In genomic region chr16:11205754-11206459, GRCh38 we compare ENCODE assay signal across 11 cellular contexts. TPM values are rescaled to one million over a fixed set of nuclear protein-coding genes. Genes with fewer than 3 reads are reported as not detected.
DNase-seq lines count a peak whose midpoint lies in the region; ATAC-seq, FAIRE-seq and TF ChIP-seq lines count a peak whose summit lies in the region.
"Had no signal": no experiment of that assay in that cellular context is flagged by ENCODE, and none has a peak within 500 bp of the region (broad histone marks: within the 10 kb centered on the region; RNA-seq: fewer than 3 reads in every experiment).

No MANE protein-coding gene starts in this region.

- TF ChIP-seq RAD21 in A549 (conservative IDR thresholded peaks at IDR 0.05 in 1 of 2, IDR thresholded peaks at IDR 0.05 in 1 of 2), result no peak

- H3K9me3 Mint-ChIP-seq in glutamatergic neuron (ENCODE audit: unreplicated experiment) (peaks cover 6% of the 10 kb centered on the region), mesothelial cell of epicardium (no peaks in the 10 kb centered on the region)

- H3K36me3 Mint-ChIP-seq in glutamatergic neuron (ENCODE audit: unreplicated experiment), result no peaks in the 10 kb centered on the region
- H3K36me3 Mint-ChIP-seq in mesothelial cell of epicardium, result no peaks in the 10 kb centered on the region

- DNase-seq in A549 (ENCODE audit: low read depth in 1 of 2, low spot score in 1 of 2) (no peak), RPMI7951 (ENCODE audit: low read depth) (peak; percentile 67), glutamatergic neuron (peak; percentile 61), mesothelial cell of epicardium (ENCODE audit: low spot score in 2 of 2, unreplicated experiment in 2 of 2) (no peak), dedifferentiated amniotic fluid mesenchymal stem cell (ENCODE audit: extremely low spot score) (no peak), activated gamma-delta T cell (lab: John Stamatoyannopoulos, UW) (no peak)
- DNase-seq in activated effector memory CD4-positive, alpha-beta T cell treated with anti-CD3 and anti-CD28 coated beads, Interleukin-2, amount 50 U/mL, for 16 hours, result no peak
- DNase-seq: DMS79, NCI-H446 treated with DMSO at 0.1 percent for 48 hours had no signal

- TF ChIP-seq EP300 in A549 (IDR thresholded peaks at IDR 0.05), result no peak

- TF ChIP-seq POLR2A in A549 (IDR thresholded peaks at IDR 0.05; ENCODE audit: low read length) (no peak), GM18505 (IDR thresholded peaks at IDR 0.05; ENCODE audit: borderline replicate concordance, extremely low read depth, insufficient read depth, insufficient read length) (peak; percentile 42)

- peaks cover 30% of the 10 kb centered on the region for H3K4me1 Mint-ChIP-seq in glutamatergic neuron (ENCODE audit: low read depth, unreplicated experiment)
- H3K4me1 Mint-ChIP-seq in mesothelial cell of epicardium, result peaks cover 23% of the 10 kb centered on the region

- 47% methylated on average over 6 of the region's 11 CpGs for WGBS in A549 (ENCODE audit: missing lambda C conversion rate)

- H3K4me3 ChIP-seq in A549, result no peak overlapping the region
- H3K4me3 ChIP-seq: thoracic aorta had no signal

- POLR2A ChIA-PET in A549 (lab: Yijun Ruan, JAX), result interaction anchor here (0.6 kb wide), 1 partner anchor 8 kb away, joined by 5 read pairs; no protein-coding TSS in a partner anchor

- H3K4me3 Mint-ChIP-seq in glutamatergic neuron (ENCODE audit: unreplicated experiment), result no peak overlapping the region
- H3K4me3 Mint-ChIP-seq in mesothelial cell of epicardium, result no peak overlapping the region

- H3K4me1 ChIP-seq in A549, result peaks cover 15% of the 10 kb centered on the region

- no peak overlapping the region for H3K27ac ChIP-seq in A549
- H3K27ac ChIP-seq: thoracic aorta had no signal

- TF ChIP-seq CTCF in A549 (IDR thresholded peaks at IDR 0.05), result no peak
- no peak for TF ChIP-seq CTCF in glutamatergic neuron (IDR thresholded peaks at IDR 0.05; ENCODE audit: partially characterized antibody, unreplicated experiment)
- no peak for TF ChIP-seq CTCF in mesothelial cell of epicardium (IDR thresholded peaks at IDR 0.05; ENCODE audit: unreplicated experiment)

- H3K27ac Mint-ChIP-seq in glutamatergic neuron (ENCODE audit: unreplicated experiment) (no peak overlapping the region), mesothelial cell of epicardium (no peak overlapping the region)

- no peak for FAIRE-seq in A549 (lab: Jason Lieb, UNC)

- CTCF ChIA-PET in A549 (lab: Yijun Ruan, JAX), result interaction anchor here (0.7 to 1.7 kb wide), 8 partner anchors 12 to 242 kb away, joined by 3 to 8 read pairs (median 4); no protein-coding TSS in a partner anchor

- H3K9me3 ChIP-seq in A549, result peaks cover 11% of the 10 kb centered on the region
- H3K9me3 ChIP-seq: thoracic aorta had no signal

- H3K4me2 ChIP-seq in A549, result no peak overlapping the region

- H3K27me3 Mint-ChIP-seq in glutamatergic neuron (ENCODE audit: unreplicated experiment), result peaks cover 9% of the 10 kb centered on the region
- H3K27me3 Mint-ChIP-seq in mesothelial cell of epicardium (ENCODE audit: low read depth), result no peaks in the 10 kb centered on the region

- peak; percentile 30 to 42; a peak in 4 of 6 replicates for ATAC-seq in A549
- ATAC-seq in GM18505 (IDR thresholded peaks at IDR 0.05; ENCODE audit: unreplicated experiment), result no peak

TF ChIP-seq in A549, 52 proteins besides CTCF, POLR2A, EP300 and RAD21:
- TF ChIP-seq HOXA7 (CRISPR knock-in tag; IDR thresholded peaks at IDR 0.05), result no peak
- TF ChIP-seq BCL3 (IDR thresholded peaks at IDR 0.05), result no peak
- no peak for TF ChIP-seq TP53 (CRISPR knock-in tag; IDR thresholded peaks at IDR 0.05)
- TF ChIP-seq, protein P1, sequence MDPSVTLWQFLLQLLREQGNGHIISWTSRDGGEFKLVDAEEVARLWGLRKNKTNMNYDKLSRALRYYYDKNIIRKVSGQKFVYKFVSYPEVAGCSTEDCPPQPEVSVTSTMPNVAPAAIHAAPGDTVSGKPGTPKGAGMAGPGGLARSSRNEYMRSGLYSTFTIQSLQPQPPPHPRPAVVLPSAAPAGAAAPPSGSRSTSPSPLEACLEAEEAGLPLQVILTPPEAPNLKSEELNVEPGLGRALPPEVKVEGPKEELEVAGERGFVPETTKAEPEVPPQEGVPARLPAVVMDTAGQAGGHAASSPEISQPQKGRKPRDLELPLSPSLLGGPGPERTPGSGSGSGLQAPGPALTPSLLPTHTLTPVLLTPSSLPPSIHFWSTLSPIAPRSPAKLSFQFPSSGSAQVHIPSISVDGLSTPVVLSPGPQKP (IDR thresholded peaks at IDR 0.05; ENCODE audit: low read depth, low read length), result no peak
- TF ChIP-seq, protein P2, sequence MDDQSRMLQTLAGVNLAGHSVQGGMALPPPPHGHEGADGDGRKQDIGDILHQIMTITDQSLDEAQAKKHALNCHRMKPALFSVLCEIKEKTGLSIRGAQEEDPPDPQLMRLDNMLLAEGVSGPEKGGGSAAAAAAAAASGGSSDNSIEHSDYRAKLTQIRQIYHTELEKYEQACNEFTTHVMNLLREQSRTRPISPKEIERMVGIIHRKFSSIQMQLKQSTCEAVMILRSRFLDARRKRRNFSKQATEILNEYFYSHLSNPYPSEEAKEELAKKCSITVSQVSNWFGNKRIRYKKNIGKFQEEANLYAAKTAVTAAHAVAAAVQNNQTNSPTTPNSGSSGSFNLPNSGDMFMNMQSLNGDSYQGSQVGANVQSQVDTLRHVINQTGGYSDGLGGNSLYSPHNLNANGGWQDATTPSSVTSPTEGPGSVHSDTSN (IDR thresholded peaks at IDR 0.05), result no peak
- no peak for TF ChIP-seq RNF2 (IDR thresholded peaks at IDR 0.05; ENCODE audit: borderline replicate concordance, low read depth)
- TF ChIP-seq CEBPB (IDR thresholded peaks at IDR 0.05), result no peak
- no peak for TF ChIP-seq NPAS2 (CRISPR knock-in tag; IDR thresholded peaks at IDR 0.05; ENCODE audit: borderline replicate concordance)
- no peak for TF ChIP-seq ZFP36 (IDR thresholded peaks at IDR 0.05; ENCODE audit: borderline replicate concordance, partially characterized antibody)
- TF ChIP-seq NR3C1 (IDR thresholded peaks at IDR 0.05), result no peak
- TF ChIP-seq REST (IDR thresholded peaks at IDR 0.05), result no peak
- no peak for TF ChIP-seq RCOR1 (IDR thresholded peaks at IDR 0.05; ENCODE audit: low read depth, low read length)
- TF ChIP-seq PHF8 (IDR thresholded peaks at IDR 0.05; ENCODE audit: borderline replicate concordance, low read depth), result no peak
TF ChIP-seq in A549: peak in this region for 0.

RNA-seq across cellular contexts. Expression of gene SOCS1, which starts 50.1 kb away (rescaled TPM):
- polyA plus RNA-seq in A549 (2011; rRNA removed) (0.15 and 0.16 TPM in 2 replicates), A549 (2017; fragmentation: RNase III; extraction: RNeasy Plus Mini Kit Qiagen cat#74134 plus additional on column Dnase treatment) (0.26 to 0.56 TPM (median 0.32 TPM) in 3 replicates)
- polyA plus RNA-seq in A549 (2012; cell fraction: cytosol; rRNA removed), result 0.52 and 1.1 TPM in 2 replicates
- 1.3 and 1.8 TPM in 2 replicates for polyA plus RNA-seq in A549 (2012; cell fraction: nucleus; rRNA removed)
- 0.74 and 0.92 TPM in 2 replicates for polyA minus RNA-seq in A549 (2011; rRNA and poly(A)+ RNA removed)
- total RNA-seq in RPMI7951 (2014; rRNA removed; shearing (Covaris generic)), result 17.1 and 21.2 TPM in 2 replicates
- total RNA-seq in glutamatergic neuron (ENCODE audit: unreplicated experiment) (11.1 TPM), mesothelial cell of epicardium (11.2 to 12.3 TPM (median 11.7 TPM) in 3 replicates)

Comparison
In these comparisons a context has a peak if more than half of its experiments do, and no peak if none do; other contexts are left out.
1. DNase-seq: peak in RPMI7951 (single experiment) and glutamatergic neuron (single experiment); none in A549 (0 of 2), mesothelial cell of epicardium (0 of 2), dedifferentiated amniotic fluid mesenchymal stem cell (single experiment), activated gamma-delta T cell (single experiment) and activated effector memory CD4-positive, alpha-beta T cell treated with anti-CD3 and anti-CD28 coated beads, Interleukin-2, amount 50 U/mL, for 16 hours (single experiment).